ENCODE assay signal across 14 cellular contexts in the genomic region with DNA sequence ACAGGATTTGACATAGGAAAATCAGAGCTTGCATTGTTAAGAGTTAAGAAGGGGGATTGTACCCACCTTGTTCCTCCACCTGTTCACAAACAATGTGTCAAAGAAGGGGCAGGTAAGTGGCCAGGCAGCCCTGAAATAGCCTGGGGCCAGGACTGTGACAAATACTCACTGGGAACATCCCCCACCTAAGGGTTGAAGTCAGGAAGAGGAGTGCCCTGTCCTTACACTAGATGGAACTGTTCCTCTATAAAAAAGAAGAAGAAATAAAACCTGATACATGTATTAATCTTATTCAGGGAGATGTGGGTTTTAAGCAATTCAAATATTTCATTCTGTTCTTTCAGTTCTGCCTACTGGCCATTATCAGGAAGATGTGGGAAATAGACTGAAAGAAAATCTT. TPM values are rescaled to one million over a fixed set of nuclear protein-coding genes. Genes with fewer than 3 reads are reported as not detected.
DNase-seq lines count a peak whose midpoint lies in the region; ATAC-seq, FAIRE-seq and TF ChIP-seq lines count a peak whose summit lies in the region.
"Had no signal": no experiment of that assay in that cellular context is flagged by ENCODE, and none has a peak within 500 bp of the region (broad histone marks: within the 10 kb centered on the region; RNA-seq: fewer than 3 reads in every experiment).

No MANE protein-coding gene starts in this region.

- ATAC-seq in HepG2, result no peak
- ATAC-seq in HG02870 (IDR thresholded peaks at IDR 0.05; ENCODE audit: unreplicated experiment), result no peak

- H3K27ac ChIP-seq in astrocyte (ENCODE audit: low read depth, low read length), result no peak overlapping the region
- no peak overlapping the region for H3K27ac ChIP-seq in HepG2 (ENCODE audit: extremely low read length, insufficient read depth, low read length)
- H3K27ac ChIP-seq in stomach, result no peak overlapping the region

- no peak for TF ChIP-seq POLR2A in HepG2 (IDR thresholded peaks at IDR 0.05; ENCODE audit: insufficient read depth in 1 of 2, low read depth in 2 of 2, low read length in 2 of 2)
- TF ChIP-seq POLR2A in stomach (IDR thresholded peaks at IDR 0.05), result no peak

- H3K4me1 Mint-ChIP-seq in astrocyte (ENCODE audit: low read depth, unreplicated experiment) (no peaks in the 10 kb centered on the region), progenitor cell of endocrine pancreas (ENCODE audit: low read depth) (peaks cover 26% of the 10 kb centered on the region)

- intact Hi-C loops in HepG2 (cut with micrococcal nuclease; ENCODE audit: unreplicated experiment), result no loop called here
- intact Hi-C loops in stomach (cut with DNase I; ENCODE audit: low total_unique reads), result no loop called here

- no peak for TF ChIP-seq RAD21 in HepG2 (CRISPR knock-in tag; IDR thresholded peaks at IDR 0.05)

- H3K9me3 Mint-ChIP-seq in astrocyte (ENCODE audit: unreplicated experiment) (no peaks in the 10 kb centered on the region), progenitor cell of endocrine pancreas (ENCODE audit: low read depth) (peaks cover 2% of the 10 kb centered on the region)
- H3K9me3 Mint-ChIP-seq: T-helper 1 cell treated with Interleukin-12 subunit alpha and Interleukin-12 subunit beta and Interleukin-4 antibody, amounts not matched to agents 30 μg/mL and 1 μg/mL, for 36 hours had no signal

- H3K9me3 ChIP-seq in astrocyte (ENCODE audit: insufficient read depth, low read depth, low read length) (no peaks in the 10 kb centered on the region), HepG2 (ENCODE audit: low read length) (no peaks in the 10 kb centered on the region), stomach (no peaks in the 10 kb centered on the region)

- H3K27me3 ChIP-seq in astrocyte (ENCODE audit: insufficient read depth, low read length) (no peaks in the 10 kb centered on the region), HepG2 (ENCODE audit: control insufficient read depth in 1 of 2, insufficient read depth in 2 of 2, low read length in 2 of 2) (no peaks in the 10 kb centered on the region), stomach (no peaks in the 10 kb centered on the region)

- no peak for FAIRE-seq in astrocyte (lab: Jason Lieb, UNC)
- FAIRE-seq in HepG2 (lab: Jason Lieb, UNC), result no peak

- peaks cover 3% of the 10 kb centered on the region for H3K27me3 Mint-ChIP-seq in astrocyte (ENCODE audit: low read depth, unreplicated experiment)
- no peaks in the 10 kb centered on the region for H3K27me3 Mint-ChIP-seq in progenitor cell of endocrine pancreas

- H2AFZ ChIP-seq in astrocyte (ENCODE audit: low read depth, low read length) (no peak overlapping the region), HepG2 (ENCODE audit: low read length) (no peak overlapping the region)

- no peak overlapping the region for H3K4me3 ChIP-seq in LNCaP clone FGC (ENCODE audit: low read depth, low read length)
- no peak overlapping the region for H3K4me3 ChIP-seq in astrocyte (ENCODE audit: insufficient read depth, low read depth, low read length)
- H3K4me3 ChIP-seq in HepG2 (replicated peaks in 1 of 3; ENCODE audit: insufficient read depth in 1 of 3, low read depth in 2 of 3, low read length in 3 of 3), result no peak overlapping the region
- no peak overlapping the region for H3K4me3 ChIP-seq in stomach

- POLR2A ChIA-PET in HepG2 (lab: Yijun Ruan, JAX), result no interaction called here

- H4K20me1 ChIP-seq in astrocyte (ENCODE audit: insufficient read depth, low read length) (no peaks in the 10 kb centered on the region), HepG2 (ENCODE audit: insufficient read depth, low read length) (peaks cover 2% of the 10 kb centered on the region; the same call in 1 of the 2 replicates)

- no peaks in the 10 kb centered on the region for H3K4me1 ChIP-seq in astrocyte (ENCODE audit: insufficient read depth, low read length)
- peaks cover 29% of the 10 kb centered on the region for H3K4me1 ChIP-seq in HepG2 (ENCODE audit: insufficient read depth, low read length)
- peaks cover 0 to 12% (median 8%) of the 10 kb centered on the region in 4 donors for H3K4me1 ChIP-seq in stomach

- in situ Hi-C loops in HepG2 (cut with HindIII; ENCODE audit: extremely low pct_ligation_motif_present, low pct_unique_long_range_greater_than_20kb), result no loop called here

- peak; percentile 55 for TF ChIP-seq CTCF in LNCaP clone FGC (IDR thresholded peaks at IDR 0.05; ENCODE audit: control insufficient read depth, extremely low read depth, insufficient read depth)
- peak; percentile 6 for TF ChIP-seq CTCF in astrocyte (IDR thresholded peaks at IDR 0.05; ENCODE audit: insufficient read depth, low read depth, low read length)
- no peak for TF ChIP-seq CTCF in HepG2 (CRISPR knock-in tag; IDR thresholded peaks at IDR 0.05)
- no peak for TF ChIP-seq CTCF in progenitor cell of endocrine pancreas (IDR thresholded peaks at IDR 0.05; ENCODE audit: unreplicated experiment)
- no peak for TF ChIP-seq CTCF in stomach (IDR thresholded peaks at IDR 0.05)

- H3K27ac Mint-ChIP-seq in astrocyte (ENCODE audit: unreplicated experiment), result no peak overlapping the region
- H3K27ac Mint-ChIP-seq in progenitor cell of endocrine pancreas, result no peak overlapping the region
- H3K27ac Mint-ChIP-seq: T-helper 1 cell treated with Interleukin-12 subunit alpha and Interleukin-12 subunit beta and Interleukin-4 antibody, amounts not matched to agents 30 μg/mL and 1 μg/mL, for 36 hours had no signal

- H3K4me2 ChIP-seq in astrocyte (ENCODE audit: low read length) (no peak overlapping the region), HepG2 (ENCODE audit: low read depth, low read length) (no peak overlapping the region)

- H3K79me2 ChIP-seq in astrocyte (ENCODE audit: insufficient read depth, low read length) (no peaks in the 10 kb centered on the region), HepG2 (ENCODE audit: insufficient read depth, low read length) (no peaks in the 10 kb centered on the region)

- H3K36me3 ChIP-seq in astrocyte (ENCODE audit: insufficient read depth, low read length) (no peaks in the 10 kb centered on the region), HepG2 (replicated peaks in 1 of 2; ENCODE audit: control insufficient read depth in 1 of 2, insufficient read depth in 2 of 2, low read length in 2 of 2) (no peaks in the 10 kb centered on the region), stomach (no peaks in the 10 kb centered on the region)

- H3K9ac ChIP-seq in astrocyte (ENCODE audit: low read length) (no peak overlapping the region), HepG2 (ENCODE audit: insufficient read depth, low read depth, low read length) (no peak overlapping the region)

- DNase-seq in GM03348 (ENCODE audit: low spot score) (peak; percentile 52), LNCaP clone FGC (ENCODE audit: low read depth) (no peak), astrocyte (ENCODE audit: low read depth) (no peak), HepG2 (ENCODE audit: low spot score) (no peak), progenitor cell of endocrine pancreas (ENCODE audit: low spot score, unreplicated experiment) (no peak), stomach (no peak)
- DNase-seq: activated T-cell treated with anti-CD3 and anti-CD28 coated beads for 4 hours, caudate nucleus, midbrain, NCI-H2171 treated with DMSO at 0.1 percent for 48 hours, retina had no signal

- TF ChIP-seq EP300 in HepG2 (IDR thresholded peaks at IDR 0.05; ENCODE audit: low read depth in 2 of 2, low read length in 2 of 2) (no peak), HepG2 (CRISPR knock-in tag; IDR thresholded peaks at IDR 0.05; ENCODE audit: borderline replicate concordance) (no peak), stomach (IDR thresholded peaks at IDR 0.05) (no peak)

- BruUV-seq in HepG2 (replicated peaks; lab: Mats Ljungman, UMichigan), result no TSS peak

- CTCF ChIA-PET in HepG2 (lab: Yijun Ruan, JAX; ENCODE audit: low intra/inter-chr PET ratio, low total read pairs), result no interaction called here

- H3K4me3 Mint-ChIP-seq in astrocyte (ENCODE audit: unreplicated experiment), result no peak overlapping the region
- H3K4me3 Mint-ChIP-seq in progenitor cell of endocrine pancreas (ENCODE audit: low read depth), result no peak overlapping the region
- H3K4me3 Mint-ChIP-seq: T-helper 1 cell treated with Interleukin-12 subunit alpha and Interleukin-12 subunit beta and Interleukin-4 antibody, amounts not matched to agents 30 μg/mL and 1 μg/mL, for 36 hours had no signal

- H3K36me3 Mint-ChIP-seq in astrocyte (ENCODE audit: low read depth, unreplicated experiment) (no peaks in the 10 kb centered on the region), progenitor cell of endocrine pancreas (ENCODE audit: insufficient read depth) (no peaks in the 10 kb centered on the region)

TF ChIP-seq in HepG2, 621 proteins besides CTCF, POLR2A, EP300 and RAD21 (continues in another document):
- 0 out of 2 replicates have a peak, but pooled peaks have one; percentile 5 for TF ChIP-seq STAG1 (CRISPR knock-in tag; IDR thresholded peaks at IDR 0.05)

RNA-seq across cellular contexts. Expression of a gene that starts 41.9 kb away (rescaled TPM):
- not detected in 2 replicates for total RNA-seq in astrocyte
- not detected in 2 replicates for total RNA-seq in HepG2 (2016; rRNA removed; fragmentation: Illumina TruSeq; extraction: Trizol)
- total RNA-seq in HepG2 (2016; cell fraction: cytosol; rRNA removed; fragmentation: Illumina TruSeq; extraction: Trizol; ENCODE audit: low read depth), result not detected in 2 replicates
- total RNA-seq in HepG2 (2016; cell fraction: insoluble cytoplasmic fraction; rRNA removed; fragmentation: Illumina TruSeq; extraction: Trizol), result not detected in 2 replicates
- total RNA-seq in HepG2 (2016; cell fraction: membrane; rRNA removed; fragmentation: Illumina TruSeq; extraction: Trizol), result not detected in 2 replicates
- not detected in 2 replicates for total RNA-seq in HepG2 (2016; cell fraction: nucleus; rRNA removed; fragmentation: Illumina TruSeq; extraction: Trizol)
- not detected in 2 replicates for polyA plus RNA-seq in HepG2 (2011; rRNA removed)
- polyA plus RNA-seq in HepG2 (2011; cell fraction: cytosol; rRNA removed), result not detected in 2 replicates
- not detected in 2 replicates for polyA plus RNA-seq in HepG2 (2011; cell fraction: nucleus; rRNA removed)
- 0.03 TPM in 1 of 2 replicates, not detected in the other for polyA plus RNA-seq in HepG2 (2012)
- not detected in 2 replicates for polyA plus RNA-seq in HepG2 (2016; cell fraction: cytosol; fragmentation: Illumina TruSeq; extraction: Trizol; ENCODE audit: low read depth)
- not detected in 2 replicates for polyA plus RNA-seq in HepG2 (2016; cell fraction: insoluble cytoplasmic fraction; fragmentation: Illumina TruSeq; extraction: Trizol; ENCODE audit: low read depth)
- polyA plus RNA-seq in HepG2 (2016; cell fraction: membrane; fragmentation: Illumina TruSeq; extraction: Trizol; ENCODE audit: low read depth), result not detected in 2 replicates
- not detected in 2 replicates for polyA plus RNA-seq in HepG2 (2016; cell fraction: nucleus; fragmentation: Illumina TruSeq; extraction: Trizol; ENCODE audit: insufficient read depth, low read depth)
- polyA minus RNA-seq in HepG2 (2011; rRNA and poly(A)+ RNA removed; ENCODE audit: low replicate concordance), result not detected in 2 replicates
- polyA minus RNA-seq in HepG2 (2011; cell fraction: cytosol; rRNA and poly(A)+ RNA removed), result not detected in 2 replicates
- polyA minus RNA-seq in HepG2 (2011; cell fraction: nucleus; rRNA and poly(A)+ RNA removed), result not detected in 2 replicates
- 0.55 and 0.73 TPM in 2 replicates for total RNA-seq in progenitor cell of endocrine pancreas
- total RNA-seq in stomach, result 1 to 10 TPM in 1 of 5 donors, under 1 TPM in 2, not detected in 2; 0.14 to 3.5 (median 0.73) TPM
- polyA plus RNA-seq in stomach, result under 1 TPM in 1 of 3 donors, not detected in 2; 0.25 TPM
- total RNA-seq: glomerular endothelial cell had no signal

Comparison
In these comparisons a context has a peak if more than half of its experiments do, and no peak if none do; other contexts are left out.
1. CTCF ChIP-seq: peak in LNCaP clone FGC (single experiment) and astrocyte (single experiment); none in HepG2 (single experiment), progenitor cell of endocrine pancreas (single experiment) and stomach (0 of 7).